1 cellular context compared by ENCODE assay signal in the genomic region with DNA sequence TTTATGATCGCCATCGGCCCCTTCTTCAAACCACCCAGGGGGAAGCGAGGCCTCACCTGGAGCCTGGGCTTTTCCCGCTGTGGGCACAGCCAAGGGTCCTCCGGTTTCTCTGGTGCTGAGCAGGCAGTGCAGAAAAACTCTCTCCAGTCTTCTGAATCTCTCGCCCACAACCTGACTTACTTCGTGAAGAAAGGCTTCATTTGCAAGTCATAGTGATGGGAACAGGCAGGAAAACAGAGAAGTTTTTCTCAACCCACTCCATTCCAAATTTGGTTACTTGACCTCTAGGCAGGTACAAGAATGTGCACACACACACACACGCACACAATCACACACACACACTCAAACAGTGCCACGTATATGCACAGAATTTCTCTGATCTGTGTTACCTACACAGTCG.
TF ChIP-seq lines count a peak whose summit lies in the region.

No MANE protein-coding gene starts in this region.

TF ChIP-seq in H1, 55 proteins besides CTCF, POLR2A, EP300 and RAD21:
- no peak for TF ChIP-seq CTBP2 (IDR thresholded peaks at IDR 0.05; ENCODE audit: borderline replicate concordance, insufficient read depth, insufficient read length, low read length)
- TF ChIP-seq POLR2AphosphoS5 (IDR thresholded peaks at IDR 0.05; ENCODE audit: low read depth, low read length): no peak
- TF ChIP-seq, protein P1, sequence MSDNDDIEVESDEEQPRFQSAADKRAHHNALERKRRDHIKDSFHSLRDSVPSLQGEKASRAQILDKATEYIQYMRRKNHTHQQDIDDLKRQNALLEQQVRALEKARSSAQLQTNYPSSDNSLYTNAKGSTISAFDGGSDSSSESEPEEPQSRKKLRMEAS (IDR thresholded peaks at IDR 0.05): no peak
